1 cellular context compared by ENCODE assay signal in genomic region chr16:89775223-89775622, GRCh38.
TF ChIP-seq lines count a peak whose summit lies in the region.

No MANE protein-coding gene starts in this region.

TF ChIP-seq in IMR-90, 13 proteins besides CTCF, POLR2A, EP300 and RAD21 (continued from another document):
- no peak for TF ChIP-seq MAZ (IDR thresholded peaks at IDR 0.05; ENCODE audit: borderline replicate concordance, low read depth, low read length)
- no peak for TF ChIP-seq MAFK (IDR thresholded peaks at IDR 0.05; ENCODE audit: low read depth, low read length)
- no peak for TF ChIP-seq RCOR1 (IDR thresholded peaks at IDR 0.05; ENCODE audit: insufficient replicate concordance, low read length)
- TF ChIP-seq CEBPB (IDR thresholded peaks at IDR 0.05; ENCODE audit: low read depth, low read length): no peak
- TF ChIP-seq SMC3 (IDR thresholded peaks at IDR 0.05; ENCODE audit: low read depth, low read length): no peak
- no peak for TF ChIP-seq CHD1 (IDR thresholded peaks at IDR 0.05; ENCODE audit: low read depth, low read length)
TF ChIP-seq in IMR-90: peak in this region for 0.
